Comparison of ENCODE assay signal across 15 cellular contexts in the genomic region with DNA sequence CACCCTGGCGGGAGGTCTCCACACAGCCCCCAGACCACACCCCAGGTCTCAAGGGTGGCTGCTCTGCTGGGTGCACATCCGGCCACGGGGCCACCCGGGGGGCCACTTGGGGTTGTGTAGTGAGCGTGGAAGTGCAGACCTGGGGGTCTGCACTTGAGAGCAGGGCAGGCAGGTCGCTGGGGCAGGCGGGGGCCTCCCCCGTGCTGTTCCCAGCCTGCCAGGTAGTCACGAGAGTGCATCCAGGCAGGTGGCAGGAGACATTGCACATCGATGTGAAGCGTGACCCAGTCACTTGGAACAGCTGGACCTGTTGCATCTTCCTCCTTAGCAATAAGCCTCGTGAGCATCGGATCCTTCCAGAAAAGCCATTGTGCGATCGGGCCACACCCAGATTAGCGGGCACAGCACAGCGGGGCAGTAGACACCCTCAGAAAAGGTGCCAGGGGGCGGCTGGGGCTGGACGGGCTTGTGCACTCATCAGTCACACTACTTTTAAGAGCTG. TPM values are rescaled to one million over a fixed set of nuclear protein-coding genes. Genes with fewer than 3 reads are reported as not detected.
DNase-seq lines count a peak whose midpoint lies in the region; ATAC-seq, FAIRE-seq and TF ChIP-seq lines count a peak whose summit lies in the region.
"Had no signal": no experiment of that assay in that cellular context is flagged by ENCODE, and none has a peak within 500 bp of the region (broad histone marks: within the 10 kb centered on the region; RNA-seq: fewer than 3 reads in every experiment).

No MANE protein-coding gene starts in this region.

- POLR2A ChIA-PET in RWPE1 (lab: Yijun Ruan, JAX; ENCODE audit: low non-redundant PET): no interaction called here
- POLR2A ChIA-PET in HepG2 (lab: Yijun Ruan, JAX): interaction anchor here (3.3 kb wide), 1 partner anchor 23 kb away, joined by 12 read pairs; a partner anchor contains a TSS

- H4K20me1 ChIP-seq in GM23248 (ENCODE audit: insufficient read depth) (no peaks in the 10 kb centered on the region), HepG2 (ENCODE audit: insufficient read depth, low read length) (peaks cover 7% of the 10 kb centered on the region; the same call in 1 of the 2 replicates)

- TF ChIP-seq POLR2A in HepG2 (IDR thresholded peaks at IDR 0.05; ENCODE audit: insufficient read depth in 1 of 2, low read depth in 2 of 2, low read length in 2 of 2): no peak

- 10% methylated on average over 19 of the region's 19 CpGs for WGBS in GM23248 (ENCODE audit: low coverage in 1 of 2, low lambda C conversion rate in 2 of 2, missing lambda C conversion rate in 2 of 2), 2 experiments
- 90% methylated on average over 16 of the region's 19 CpGs for WGBS in HepG2 (ENCODE audit: low lambda C conversion rate)

- CTCF ChIA-PET in RWPE1 (lab: Yijun Ruan, JAX): interaction anchor here (0.6 to 2.6 kb wide), 18 partner anchors 9 to 871 kb away, joined by 3 to 13 read pairs (median 6); a partner anchor contains a TSS
- CTCF ChIA-PET in HepG2 (lab: Yijun Ruan, JAX; ENCODE audit: low intra/inter-chr PET ratio, low total read pairs): interaction anchor here (1.4 to 2.5 kb wide), 2 partner anchors 22 to 159 kb away, joined by 6 to 23 read pairs; a partner anchor contains a TSS

- no peak for FAIRE-seq in HepG2 (lab: Jason Lieb, UNC)
- FAIRE-seq: keratinocyte had no signal

- no peak for TF ChIP-seq RAD21 in HepG2 (CRISPR knock-in tag; IDR thresholded peaks at IDR 0.05)

- H3K79me2 ChIP-seq in GM23248 (ENCODE audit: insufficient read depth) (no peaks in the 10 kb centered on the region), HepG2 (ENCODE audit: insufficient read depth, low read length) (no peaks in the 10 kb centered on the region)

- peaks cover 8 to 16% of the 10 kb centered on the region in 2 donors for H3K36me3 Mint-ChIP-seq in CD14-positive monocyte
- H3K36me3 Mint-ChIP-seq in activated T-helper 17 cell treated with anti-CD3 and anti-CD28 coated beads, Interleukin-2, amount 50 U/mL, for 72 hours (ENCODE audit: low read depth): no peaks in the 10 kb centered on the region

- H3K9me3 Mint-ChIP-seq in CD14-positive monocyte: peaks cover 0 to 8% (median 5%) of the 10 kb centered on the region in 7 donors
- H3K9me3 Mint-ChIP-seq in activated T-helper 17 cell treated with anti-CD3 and anti-CD28 coated beads, Interleukin-2, amount 50 U/mL, for 72 hours: no peaks in the 10 kb centered on the region
- H3K9me3 Mint-ChIP-seq: activated naive CD4-positive, alpha-beta T cell treated with anti-CD3 and anti-CD28 coated beads, Interleukin-2, amount 10 ng/mL, durations not matched to agents 7 days and 5 days had no signal

- H3K9me3 ChIP-seq in GM23248 (ENCODE audit: low read depth) (no peaks in the 10 kb centered on the region), HepG2 (ENCODE audit: low read length) (no peaks in the 10 kb centered on the region)

- peaks cover 39% of the 10 kb centered on the region for H3K4me1 Mint-ChIP-seq in CD14-positive monocyte
- peaks cover 14% of the 10 kb centered on the region for H3K4me1 Mint-ChIP-seq in activated T-helper 17 cell treated with anti-CD3 and anti-CD28 coated beads, Interleukin-2, amount 50 U/mL, for 72 hours

- peak overlapping the region in 3 of 7 donors; percentile 41 to 72 (median 69) for H3K27ac Mint-ChIP-seq in CD14-positive monocyte
- H3K27ac Mint-ChIP-seq in activated T-helper 17 cell treated with anti-CD3 and anti-CD28 coated beads, Interleukin-2, amount 50 U/mL, for 72 hours: no peak overlapping the region
- H3K27ac Mint-ChIP-seq: activated naive CD4-positive, alpha-beta T cell treated with anti-CD3 and anti-CD28 coated beads, Interleukin-2, amount 10 ng/mL, durations not matched to agents 7 days and 5 days had no signal

- no peak overlapping the region for H3K4me3 Mint-ChIP-seq in CD14-positive monocyte
- H3K4me3 Mint-ChIP-seq in activated T-helper 17 cell treated with anti-CD3 and anti-CD28 coated beads, Interleukin-2, amount 50 U/mL, for 72 hours: no peak overlapping the region
- H3K4me3 Mint-ChIP-seq: activated naive CD4-positive, alpha-beta T cell treated with anti-CD3 and anti-CD28 coated beads, Interleukin-2, amount 10 ng/mL, durations not matched to agents 7 days and 5 days had no signal

- H3K27ac ChIP-seq in GM23248 (no peak overlapping the region), RWPE1 (peak overlapping the region; percentile 40), HepG2 (ENCODE audit: extremely low read length, insufficient read depth, low read length) (no peak overlapping the region)
- H3K27ac ChIP-seq: cardiac muscle cell had no signal

- H3K27me3 ChIP-seq in GM23248 (replicated peaks; ENCODE audit: insufficient read depth): no peaks in the 10 kb centered on the region
- H3K27me3 ChIP-seq in HepG2 (ENCODE audit: control insufficient read depth in 1 of 2, insufficient read depth in 2 of 2, low read length in 2 of 2): no peaks in the 10 kb centered on the region

- H3K9ac ChIP-seq in GM23248 (no peak overlapping the region), HepG2 (ENCODE audit: insufficient read depth, low read depth, low read length) (no peak overlapping the region)

- no peak for TF ChIP-seq EP300 in HepG2 (IDR thresholded peaks at IDR 0.05; ENCODE audit: low read depth in 2 of 2, low read length in 2 of 2)
- no peak for TF ChIP-seq EP300 in HepG2 (CRISPR knock-in tag; IDR thresholded peaks at IDR 0.05; ENCODE audit: borderline replicate concordance)

- H3K4me1 ChIP-seq in GM23248 (ENCODE audit: insufficient read depth) (peaks cover 23% of the 10 kb centered on the region), HepG2 (ENCODE audit: insufficient read depth, low read length) (peaks cover 25% of the 10 kb centered on the region)

- H3F3A ChIP-seq in GM23248 (ENCODE audit: insufficient read depth): peaks cover 7% of the 10 kb centered on the region; the same call in 1 of the 2 replicates

- H3K4me3 ChIP-seq in GM23248: no peak overlapping the region
- no peak overlapping the region for H3K4me3 ChIP-seq in HepG2 (replicated peaks in 1 of 3; ENCODE audit: insufficient read depth in 1 of 3, low read depth in 2 of 3, low read length in 3 of 3)
- H3K4me3 ChIP-seq: cardiac muscle cell had no signal

- H3K36me3 ChIP-seq in GM23248 (ENCODE audit: low read depth) (no peaks in the 10 kb centered on the region), HepG2 (replicated peaks in 1 of 2; ENCODE audit: control insufficient read depth in 1 of 2, insufficient read depth in 2 of 2, low read length in 2 of 2) (peaks cover 0 to 13% of the 10 kb centered on the region in 2 experiments; a peak in 3 of 5 replicates)
- H3K36me3 ChIP-seq: cardiac muscle cell had no signal

- peaks cover 11 to 21% (median 18%) of the 10 kb centered on the region in 3 donors for H3K27me3 Mint-ChIP-seq in CD14-positive monocyte (ENCODE audit: low read depth in 3 of 3)
- peaks cover 8% of the 10 kb centered on the region for H3K27me3 Mint-ChIP-seq in activated T-helper 17 cell treated with anti-CD3 and anti-CD28 coated beads, Interleukin-2, amount 50 U/mL, for 72 hours

- H3K4me2 ChIP-seq in GM23248 (ENCODE audit: unreplicated experiment): peak overlapping the region; percentile 16
- H3K4me2 ChIP-seq in HepG2 (ENCODE audit: low read depth, low read length): no peak overlapping the region

- BruUV-seq in HepG2 (replicated peaks; lab: Mats Ljungman, UMichigan): no TSS peak

- ATAC-seq in HepG2: peak; percentile 1; the same call in 1 of the 3 replicates
- ATAC-seq in activated T-helper 17 cell treated with anti-CD3 and anti-CD28 coated beads, Interleukin-2, amount 50 U/mL, for 72 hours (replicated peaks): no peak

- DNase-seq in CD14-positive monocyte (ENCODE audit: low spot score) (peak; percentile 39), GM23248 (peak; percentile 61), RWPE1 (ENCODE audit: low spot score) (no peak), HepG2 (ENCODE audit: low spot score) (no peak)
- no peak for DNase-seq in stimulated activated CD4-positive, alpha-beta T cell treated with anti-CD3 and anti-CD28 coated beads, Interleukin-4, amount 100 ng/mL, for 24 hours
- no peak for DNase-seq in activated CD4-positive, alpha-beta T cell treated with anti-CD3 and anti-CD28 coated beads, Interleukin-2, amount 50 U/mL, for 48 hours
- DNase-seq in NK-92 treated with Interleukin-12 subunit alpha and Interleukin-12 subunit beta, amount 100 ng/mL, for 24 hours (lab: John Stamatoyannopoulos, UW): no peak
- DNase-seq: SIG-M5 had no signal

- TF ChIP-seq CTCF in CD14-positive monocyte (IDR thresholded peaks at IDR 0.05): no peak
- no peak for TF ChIP-seq CTCF in RWPE1 (conservative IDR thresholded peaks at IDR 0.05; ENCODE audit: low read depth)
- no peak for TF ChIP-seq CTCF in HepG2 (CRISPR knock-in tag; IDR thresholded peaks at IDR 0.05)

- no peak overlapping the region for H2AFZ ChIP-seq in GM23248
- no peak overlapping the region for H2AFZ ChIP-seq in HepG2 (ENCODE audit: low read length)

- in situ Hi-C loops in GM23248 (cut with MboI): no loop called here
- in situ Hi-C loops in HepG2 (cut with HindIII; ENCODE audit: extremely low pct_ligation_motif_present, low pct_unique_long_range_greater_than_20kb): no loop called here

- no peaks in the 10 kb centered on the region for H3K9me2 ChIP-seq in GM23248 (ENCODE audit: insufficient read depth)

- intact Hi-C loops in CD14-positive monocyte (cut with micrococcal nuclease) (loop anchor here (2.0 to 10.0 kb wide), 3 partner anchors 21 to 151 kb away; a partner anchor contains a TSS), HepG2 (cut with micrococcal nuclease; ENCODE audit: unreplicated experiment) (loop anchor here (1.0 to 5.0 kb wide), 2 partner anchors 23 to 159 kb away; a partner anchor contains a TSS)

RNA-seq across cellular contexts. Expression of a gene that starts 4.8 kb away (rescaled TPM):
- not detected for polyA plus RNA-seq in CD14-positive monocyte
- not detected in 2 replicates for total RNA-seq in GM23248 (2014; rRNA removed; shearing (Covaris generic))
- not detected in 2 replicates for polyA plus RNA-seq in GM23248 (2016; fragmentation: Nextera tagmentation; extraction: Ambion mirVana)
- 0.21 and 0.44 TPM in 2 replicates for total RNA-seq in HepG2 (2016; rRNA removed; fragmentation: Illumina TruSeq; extraction: Trizol)
- 0.09 and 0.20 TPM in 2 replicates for total RNA-seq in HepG2 (2016; cell fraction: cytosol; rRNA removed; fragmentation: Illumina TruSeq; extraction: Trizol; ENCODE audit: low read depth)
- 0.33 and 0.43 TPM in 2 replicates for total RNA-seq in HepG2 (2016; cell fraction: insoluble cytoplasmic fraction; rRNA removed; fragmentation: Illumina TruSeq; extraction: Trizol)
- total RNA-seq in HepG2 (2016; cell fraction: membrane; rRNA removed; fragmentation: Illumina TruSeq; extraction: Trizol): 0.21 and 0.37 TPM in 2 replicates
- 0.28 and 0.34 TPM in 2 replicates for total RNA-seq in HepG2 (2016; cell fraction: nucleus; rRNA removed; fragmentation: Illumina TruSeq; extraction: Trizol)
- 0.26 and 0.38 TPM in 2 replicates for polyA plus RNA-seq in HepG2 (2011; rRNA removed)
- polyA plus RNA-seq in HepG2 (2011; cell fraction: cytosol; rRNA removed): 0.21 and 0.30 TPM in 2 replicates
- 3.0 and 3.2 TPM in 2 replicates for polyA plus RNA-seq in HepG2 (2011; cell fraction: nucleus; rRNA removed)
- polyA plus RNA-seq in HepG2 (2012): 0.35 and 0.44 TPM in 2 replicates
- 0.05 and 0.14 TPM in 2 replicates for polyA plus RNA-seq in HepG2 (2016; cell fraction: cytosol; fragmentation: Illumina TruSeq; extraction: Trizol; ENCODE audit: low read depth)
- polyA plus RNA-seq in HepG2 (2016; cell fraction: insoluble cytoplasmic fraction; fragmentation: Illumina TruSeq; extraction: Trizol; ENCODE audit: low read depth): 0.25 TPM in 1 of 2 replicates, not detected in the other
- polyA plus RNA-seq in HepG2 (2016; cell fraction: membrane; fragmentation: Illumina TruSeq; extraction: Trizol; ENCODE audit: low read depth): 0.08 and 0.15 TPM in 2 replicates
- polyA plus RNA-seq in HepG2 (2016; cell fraction: nucleus; fragmentation: Illumina TruSeq; extraction: Trizol; ENCODE audit: insufficient read depth, low read depth): 0.79 and 0.97 TPM in 2 replicates
- 0.26 TPM in 1 of 2 replicates, not detected in the other for polyA minus RNA-seq in HepG2 (2011; rRNA and poly(A)+ RNA removed; ENCODE audit: low replicate concordance)
- not detected in 2 replicates for polyA minus RNA-seq in HepG2 (2011; cell fraction: cytosol; rRNA and poly(A)+ RNA removed)
- polyA minus RNA-seq in HepG2 (2011; cell fraction: nucleus; rRNA and poly(A)+ RNA removed): 0.26 and 0.37 TPM in 2 replicates
- not detected for total RNA-seq in activated T-helper 17 cell treated with anti-CD3 and anti-CD28 coated beads, Interleukin-2, amount 50 U/mL, for 72 hours
- total RNA-seq: M059J, NCI-H460 had no signal
- polyA plus RNA-seq: keratinocyte had no signal

RNA-seq across cellular contexts. Expression of a gene that starts 13.2 kb away (rescaled TPM):
- polyA plus RNA-seq in CD14-positive monocyte (1 to 10 TPM; 4.6 to 5.3 TPM), GM23248 (2016; fragmentation: Nextera tagmentation; extraction: Ambion mirVana) (13.5 and 13.7 TPM in 2 replicates), HepG2 (2011; rRNA removed) (183 and 271 TPM in 2 replicates)
- total RNA-seq in GM23248 (2014; rRNA removed; shearing (Covaris generic)): 28.8 and 29.1 TPM in 2 replicates
- total RNA-seq in HepG2 (2016; rRNA removed; fragmentation: Illumina TruSeq; extraction: Trizol): 38.3 and 44.3 TPM in 2 replicates
- 35.6 and 45.0 TPM in 2 replicates for total RNA-seq in HepG2 (2016; cell fraction: cytosol; rRNA removed; fragmentation: Illumina TruSeq; extraction: Trizol; ENCODE audit: low read depth)
- 31.9 and 43.2 TPM in 2 replicates for total RNA-seq in HepG2 (2016; cell fraction: insoluble cytoplasmic fraction; rRNA removed; fragmentation: Illumina TruSeq; extraction: Trizol)
- total RNA-seq in HepG2 (2016; cell fraction: membrane; rRNA removed; fragmentation: Illumina TruSeq; extraction: Trizol): 88.7 and 95.2 TPM in 2 replicates
- 47.8 and 56.5 TPM in 2 replicates for total RNA-seq in HepG2 (2016; cell fraction: nucleus; rRNA removed; fragmentation: Illumina TruSeq; extraction: Trizol)
- 147 and 184 TPM in 2 replicates for polyA plus RNA-seq in HepG2 (2011; cell fraction: cytosol; rRNA removed)
- polyA plus RNA-seq in HepG2 (2011; cell fraction: nucleus; rRNA removed): 1,153 and 1,227 TPM in 2 replicates
- 143 and 184 TPM in 2 replicates for polyA plus RNA-seq in HepG2 (2012)
- 80.1 and 97.0 TPM in 2 replicates for polyA plus RNA-seq in HepG2 (2016; cell fraction: cytosol; fragmentation: Illumina TruSeq; extraction: Trizol; ENCODE audit: low read depth)
- 62.3 and 80.0 TPM in 2 replicates for polyA plus RNA-seq in HepG2 (2016; cell fraction: insoluble cytoplasmic fraction; fragmentation: Illumina TruSeq; extraction: Trizol; ENCODE audit: low read depth)
- 159 and 160 TPM in 2 replicates for polyA plus RNA-seq in HepG2 (2016; cell fraction: membrane; fragmentation: Illumina TruSeq; extraction: Trizol; ENCODE audit: low read depth)
- 179 and 193 TPM in 2 replicates for polyA plus RNA-seq in HepG2 (2016; cell fraction: nucleus; fragmentation: Illumina TruSeq; extraction: Trizol; ENCODE audit: insufficient read depth, low read depth)
- polyA minus RNA-seq in HepG2 (2011; rRNA and poly(A)+ RNA removed; ENCODE audit: low replicate concordance): 64.9 and 155 TPM in 2 replicates
- polyA minus RNA-seq in HepG2 (2011; cell fraction: cytosol; rRNA and poly(A)+ RNA removed): 76.5 and 105 TPM in 2 replicates
- 147 and 159 TPM in 2 replicates for polyA minus RNA-seq in HepG2 (2011; cell fraction: nucleus; rRNA and poly(A)+ RNA removed)
- 10 to 100 TPM; 26.6 to 35.5 TPM for total RNA-seq in activated T-helper 17 cell treated with anti-CD3 and anti-CD28 coated beads, Interleukin-2, amount 50 U/mL, for 72 hours

RNA-seq across cellular contexts. Expression of a gene that starts 22.8 kb away (rescaled TPM):
- polyA plus RNA-seq in CD14-positive monocyte: 1 to 10 TPM; 1.3 to 1.6 TPM
- 0.32 TPM in 1 of 2 replicates, not detected in the other for total RNA-seq in GM23248 (2014; rRNA removed; shearing (Covaris generic))
- 0.15 and 0.39 TPM in 2 replicates for polyA plus RNA-seq in GM23248 (2016; fragmentation: Nextera tagmentation; extraction: Ambion mirVana)
- total RNA-seq in HepG2 (2016; rRNA removed; fragmentation: Illumina TruSeq; extraction: Trizol): 0.63 and 1.2 TPM in 2 replicates
- total RNA-seq in HepG2 (2016; cell fraction: cytosol; rRNA removed; fragmentation: Illumina TruSeq; extraction: Trizol; ENCODE audit: low read depth): 0.81 and 1.1 TPM in 2 replicates
- 0.82 and 1.9 TPM in 2 replicates for total RNA-seq in HepG2 (2016; cell fraction: insoluble cytoplasmic fraction; rRNA removed; fragmentation: Illumina TruSeq; extraction: Trizol)
- 0.46 and 1.00 TPM in 2 replicates for total RNA-seq in HepG2 (2016; cell fraction: membrane; rRNA removed; fragmentation: Illumina TruSeq; extraction: Trizol)
- total RNA-seq in HepG2 (2016; cell fraction: nucleus; rRNA removed; fragmentation: Illumina TruSeq; extraction: Trizol): 1.6 and 2.0 TPM in 2 replicates
- 0.78 and 2.1 TPM in 2 replicates for polyA plus RNA-seq in HepG2 (2011; rRNA removed)
- 0.53 and 1.0 TPM in 2 replicates for polyA plus RNA-seq in HepG2 (2011; cell fraction: cytosol; rRNA removed)
- 17.1 and 17.5 TPM in 2 replicates for polyA plus RNA-seq in HepG2 (2011; cell fraction: nucleus; rRNA removed)
- 0.76 and 1.0 TPM in 2 replicates for polyA plus RNA-seq in HepG2 (2012)
- polyA plus RNA-seq in HepG2 (2016; cell fraction: cytosol; fragmentation: Illumina TruSeq; extraction: Trizol; ENCODE audit: low read depth): 0.60 and 0.67 TPM in 2 replicates
- polyA plus RNA-seq in HepG2 (2016; cell fraction: insoluble cytoplasmic fraction; fragmentation: Illumina TruSeq; extraction: Trizol; ENCODE audit: low read depth): 0.39 and 0.46 TPM in 2 replicates
- polyA plus RNA-seq in HepG2 (2016; cell fraction: membrane; fragmentation: Illumina TruSeq; extraction: Trizol; ENCODE audit: low read depth): 0.44 and 0.56 TPM in 2 replicates
- 3.7 and 3.8 TPM in 2 replicates for polyA plus RNA-seq in HepG2 (2016; cell fraction: nucleus; fragmentation: Illumina TruSeq; extraction: Trizol; ENCODE audit: insufficient read depth, low read depth)
- 0.44 and 0.61 TPM in 2 replicates for polyA minus RNA-seq in HepG2 (2011; rRNA and poly(A)+ RNA removed; ENCODE audit: low replicate concordance)
- 0.44 TPM in 1 of 2 replicates, not detected in the other for polyA minus RNA-seq in HepG2 (2011; cell fraction: cytosol; rRNA and poly(A)+ RNA removed)
- 1.8 and 3.4 TPM in 2 replicates for polyA minus RNA-seq in HepG2 (2011; cell fraction: nucleus; rRNA and poly(A)+ RNA removed)
- under 1 TPM; 0.39 to 0.58 TPM for total RNA-seq in activated T-helper 17 cell treated with anti-CD3 and anti-CD28 coated beads, Interleukin-2, amount 50 U/mL, for 72 hours
- total RNA-seq: H4, M059J had no signal

RNA-seq across cellular contexts. Expression of a gene that starts 23.0 kb away (rescaled TPM):
- polyA plus RNA-seq in CD14-positive monocyte (1 to 10 TPM; 2.0 to 3.0 TPM), GM23248 (2016; fragmentation: Nextera tagmentation; extraction: Ambion mirVana) (8.7 and 10.1 TPM in 2 replicates), HepG2 (2011; rRNA removed) (4.8 and 9.1 TPM in 2 replicates)
- total RNA-seq in GM23248 (2014; rRNA removed; shearing (Covaris generic)): 11.6 and 17.1 TPM in 2 replicates
- total RNA-seq in HepG2 (2016; rRNA removed; fragmentation: Illumina TruSeq; extraction: Trizol): 1.3 and 2.7 TPM in 2 replicates
- 1.1 and 1.7 TPM in 2 replicates for total RNA-seq in HepG2 (2016; cell fraction: cytosol; rRNA removed; fragmentation: Illumina TruSeq; extraction: Trizol; ENCODE audit: low read depth)
- 1.3 and 3.1 TPM in 2 replicates for total RNA-seq in HepG2 (2016; cell fraction: insoluble cytoplasmic fraction; rRNA removed; fragmentation: Illumina TruSeq; extraction: Trizol)
- 1.6 and 2.4 TPM in 2 replicates for total RNA-seq in HepG2 (2016; cell fraction: membrane; rRNA removed; fragmentation: Illumina TruSeq; extraction: Trizol)
- total RNA-seq in HepG2 (2016; cell fraction: nucleus; rRNA removed; fragmentation: Illumina TruSeq; extraction: Trizol): 3.0 and 3.1 TPM in 2 replicates
- 1.6 and 3.2 TPM in 2 replicates for polyA plus RNA-seq in HepG2 (2011; cell fraction: cytosol; rRNA removed)
- polyA plus RNA-seq in HepG2 (2011; cell fraction: nucleus; rRNA removed): 82.5 and 82.6 TPM in 2 replicates
- 4.7 and 9.6 TPM in 2 replicates for polyA plus RNA-seq in HepG2 (2012)
- polyA plus RNA-seq in HepG2 (2016; cell fraction: cytosol; fragmentation: Illumina TruSeq; extraction: Trizol; ENCODE audit: low read depth): 3.8 and 4.6 TPM in 2 replicates
- 2.3 and 2.8 TPM in 2 replicates for polyA plus RNA-seq in HepG2 (2016; cell fraction: insoluble cytoplasmic fraction; fragmentation: Illumina TruSeq; extraction: Trizol; ENCODE audit: low read depth)
- polyA plus RNA-seq in HepG2 (2016; cell fraction: membrane; fragmentation: Illumina TruSeq; extraction: Trizol; ENCODE audit: low read depth): 5.3 and 6.7 TPM in 2 replicates
- 8.9 and 9.7 TPM in 2 replicates for polyA plus RNA-seq in HepG2 (2016; cell fraction: nucleus; fragmentation: Illumina TruSeq; extraction: Trizol; ENCODE audit: insufficient read depth, low read depth)
- polyA minus RNA-seq in HepG2 (2011; rRNA and poly(A)+ RNA removed; ENCODE audit: low replicate concordance): 3.4 and 4.2 TPM in 2 replicates
- polyA minus RNA-seq in HepG2 (2011; cell fraction: cytosol; rRNA and poly(A)+ RNA removed): 0.62 and 2.6 TPM in 2 replicates
- polyA minus RNA-seq in HepG2 (2011; cell fraction: nucleus; rRNA and poly(A)+ RNA removed): 6.6 and 9.0 TPM in 2 replicates
- 1 to 10 TPM; 8.8 to 10.0 TPM for total RNA-seq in activated T-helper 17 cell treated with anti-CD3 and anti-CD28 coated beads, Interleukin-2, amount 50 U/mL, for 72 hours

Comparison
In these comparisons a context has a peak if more than half of its experiments do, and no peak if none do; other contexts are left out.
1. DNase-seq: peak in CD14-positive monocyte (single experiment) and GM23248 (single experiment); none in RWPE1 (single experiment), HepG2 (single experiment), stimulated activated CD4-positive, alpha-beta T cell treated with anti-CD3 and anti-CD28 coated beads, Interleukin-4, amount 100 ng/mL, for 24 hours (single experiment), activated CD4-positive, alpha-beta T cell treated with anti-CD3 and anti-CD28 coated beads, Interleukin-2, amount 50 U/mL, for 48 hours (0 of 2) and NK-92 treated with Interleukin-12 subunit alpha and Interleukin-12 subunit beta, amount 100 ng/mL, for 24 hours (single experiment).